ENCODE assay signal across 15 cellular contexts in the genomic region with DNA sequence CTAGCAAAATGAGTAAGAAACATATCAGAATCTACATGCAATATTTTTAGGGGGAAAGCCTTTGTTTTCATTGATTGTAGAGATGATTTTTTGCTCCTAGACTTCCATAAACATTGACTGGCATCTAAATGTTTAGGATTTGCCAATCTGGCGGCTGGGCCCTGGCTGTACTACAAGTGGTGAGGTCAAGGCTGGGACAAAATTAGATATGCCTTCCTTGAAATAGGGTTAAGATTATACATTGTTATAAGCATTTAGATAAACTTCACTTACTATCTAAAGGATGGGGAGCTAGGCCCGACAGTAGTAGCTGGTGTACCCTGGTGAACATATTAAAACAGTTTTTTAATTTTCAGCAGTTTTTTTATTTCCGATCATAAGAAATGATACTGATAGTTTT. TPM values are rescaled to one million over a fixed set of nuclear protein-coding genes. Genes with fewer than 3 reads are reported as not detected.
DNase-seq lines count a peak whose midpoint lies in the region; ATAC-seq and TF ChIP-seq lines count a peak whose summit lies in the region.
"Had no signal": no experiment of that assay in that cellular context is flagged by ENCODE, and none has a peak within 500 bp of the region (broad histone marks: within the 10 kb centered on the region; RNA-seq: fewer than 3 reads in every experiment).

No MANE protein-coding gene starts in this region.

- peaks cover 21% of the 10 kb centered on the region; the same call in 1 of the 2 replicates for H4K20me1 ChIP-seq in OCI-LY7 (ENCODE audit: insufficient read depth, low read length)

- H2AFZ ChIP-seq in ACC112 (ENCODE audit: low read length, unreplicated experiment): no peak overlapping the region
- H2AFZ ChIP-seq in OCI-LY7 (ENCODE audit: low read length): no peak overlapping the region

- H3K4me3 Mint-ChIP-seq in activated CD8-positive, alpha-beta T cell treated with anti-CD3 and anti-CD28 coated beads for 36 hours: no peak overlapping the region
- H3K4me3 Mint-ChIP-seq: activated CD8-positive, alpha-beta T cell treated with anti-CD3 and anti-CD28 coated beads, Interleukin-2, amount 10 ng/mL, durations not matched to agents 7 days and 5 days; CD8-positive, alpha-beta memory T cell had no signal

- CTCF ChIA-PET in activated CD8-positive, alpha-beta T cell treated with anti-CD3 and anti-CD28 coated beads for 36 hours (lab: Charles Lee): interaction anchor here (1.4 kb wide), 1 partner anchor 10 kb away, joined by 5 read pairs; no protein-coding TSS in a partner anchor
- CTCF ChIA-PET in OCI-LY7 (lab: Charles Lee; ENCODE audit: unreplicated experiment): no interaction called here

- H3K36me3 ChIP-seq in ACC112 (ENCODE audit: insufficient read depth, low read length) (peaks cover 26% of the 10 kb centered on the region), liver (ENCODE audit: control insufficient read depth in 4 of 4, insufficient read depth in 3 of 4, low read depth in 1 of 4, low read length in 3 of 4) (peaks cover 3 to 8% (median 6%) of the 10 kb centered on the region in 4 donors), skeletal muscle tissue (ENCODE audit: control insufficient read depth in 3 of 3, insufficient read depth in 3 of 3, low read length in 3 of 3) (peaks cover 0 to 7% (median 4%) of the 10 kb centered on the region in 3 donors), OCI-LY7 (ENCODE audit: insufficient read depth, low read length) (peaks cover 9% of the 10 kb centered on the region; the same call in 1 of the 2 replicates)

- H3K36me3 Mint-ChIP-seq in activated CD8-positive, alpha-beta T cell treated with anti-CD3 and anti-CD28 coated beads for 36 hours (ENCODE audit: low read depth): no peaks in the 10 kb centered on the region

- intact Hi-C loops in activated CD8-positive, alpha-beta T cell treated with anti-CD3 and anti-CD28 coated beads for 36 hours (cut with micrococcal nuclease): no loop called here
- intact Hi-C loops in OCI-LY7 (cut with micrococcal nuclease; ENCODE audit: unreplicated experiment): loop anchor here (10.0 kb wide), 1 partner anchor 1597 kb away; a partner anchor contains a TSS

- ATAC-seq in HG03520 (IDR thresholded peaks at IDR 0.05; ENCODE audit: unreplicated experiment): no peak
- ATAC-seq in activated CD8-positive, alpha-beta T cell treated with anti-CD3 and anti-CD28 coated beads for 36 hours: no peak
- ATAC-seq: activated CD8-positive, alpha-beta T cell treated with anti-CD3 and anti-CD28 coated beads, Interleukin-2, amount 10 ng/mL, durations not matched to agents 7 days and 5 days; HCT116 had no signal

- H3K27me3 Mint-ChIP-seq in activated CD8-positive, alpha-beta T cell treated with anti-CD3 and anti-CD28 coated beads for 36 hours: peaks cover 5% of the 10 kb centered on the region

- DNase-seq in caudate nucleus (lab: John Stamatoyannopoulos, UW) (peak in 2 of 61 donors; percentile 6 to 57), COLO829 (ENCODE audit: low spot score) (no peak), OCI-LY7 (ENCODE audit: low spot score) (no peak)
- DNase-seq in activated CD8-positive, alpha-beta T cell treated with anti-CD3 and anti-CD28 coated beads for 36 hours: no peak
- DNase-seq: activated CD8-positive, alpha-beta T cell treated with anti-CD3 and anti-CD28 coated beads, Interleukin-2, amount 10 ng/mL, durations not matched to agents 7 days and 5 days; adrenal gland; CD8-positive, alpha-beta memory T cell; NCI-H2081; NCI-H69; Peyer's patch had no signal

- H3K9me2 ChIP-seq in OCI-LY7 (ENCODE audit: insufficient read depth, low read length): no peaks in the 10 kb centered on the region

- H3K9me3 ChIP-seq in liver (ENCODE audit: control insufficient read depth in 4 of 4, low read length in 3 of 4): no peaks in the 10 kb centered on the region
- H3K9me3 ChIP-seq in skeletal muscle tissue (ENCODE audit: control insufficient read depth in 3 of 3, low read length in 3 of 3): no peaks in the 10 kb centered on the region
- H3K9me3 ChIP-seq in OCI-LY7 (ENCODE audit: low read length): no peaks in the 10 kb centered on the region
- H3K9me3 ChIP-seq: adrenal gland, Peyer's patch had no signal

- H3K4me1 ChIP-seq in ACC112 (ENCODE audit: control insufficient read depth, insufficient read depth, low read length, unreplicated experiment) (peaks cover 10% of the 10 kb centered on the region), liver (ENCODE audit: control insufficient read depth in 4 of 4, insufficient read depth in 4 of 4, low read length in 3 of 4) (peaks cover 4 to 48% (median 35%) of the 10 kb centered on the region in 4 donors), skeletal muscle tissue (ENCODE audit: control insufficient read depth in 3 of 3, insufficient read depth in 3 of 3, low read length in 3 of 3) (peaks cover 12 to 38% (median 15%) of the 10 kb centered on the region in 3 donors), OCI-LY7 (ENCODE audit: insufficient read depth, low read length, poor library complexity, severe bottlenecking) (peaks cover 6% of the 10 kb centered on the region)

- H3K4me3 ChIP-seq in ACC112 (ENCODE audit: low read depth, low read length) (peak overlapping the region; percentile 28; the same call in 1 of the 2 replicates), liver (ENCODE audit: low read depth in 1 of 3, low read length in 3 of 3) (no peak overlapping the region), skeletal muscle tissue (ENCODE audit: low read length in 3 of 3) (peak overlapping the region in 2 of 3 donors; percentile 11 to 49), OCI-LY7 (ENCODE audit: low read depth, low read length, poor library complexity, severe bottlenecking) (no peak overlapping the region)
- H3K4me3 ChIP-seq: Peyer's patch had no signal

- no peak for TF ChIP-seq CTCF in liver (IDR thresholded peaks at IDR 0.05; ENCODE audit: low read depth, low read length, missing input control)
- no peak for TF ChIP-seq CTCF in activated CD8-positive, alpha-beta T cell treated with anti-CD3 and anti-CD28 coated beads for 36 hours (IDR thresholded peaks at IDR 0.05)
- TF ChIP-seq CTCF in OCI-LY7 (conservative IDR thresholded peaks at IDR 0.05; ENCODE audit: low read length): no peak

- H3K27ac Mint-ChIP-seq in activated CD8-positive, alpha-beta T cell treated with anti-CD3 and anti-CD28 coated beads for 36 hours: no peak overlapping the region
- H3K27ac Mint-ChIP-seq: activated CD8-positive, alpha-beta T cell treated with anti-CD3 and anti-CD28 coated beads, Interleukin-2, amount 10 ng/mL, durations not matched to agents 7 days and 5 days had no signal

- 61% methylated on average over 3 of the region's 3 CpGs for WGBS in liver

- no peak overlapping the region for H3K4me2 ChIP-seq in OCI-LY7 (ENCODE audit: low read length)

- H3K9ac ChIP-seq in liver (ENCODE audit: low read depth in 1 of 2, low read length in 2 of 2): peak overlapping the region in 1 of 2 donors; percentile 23
- peak overlapping the region; percentile 89 to 96 (median 94) for H3K9ac ChIP-seq in skeletal muscle tissue (ENCODE audit: low read depth in 1 of 3, low read length in 3 of 3)

- H3K79me2 ChIP-seq in ACC112 (ENCODE audit: control insufficient read depth, insufficient read depth, low read length, unreplicated experiment): peaks cover 95% of the 10 kb centered on the region
- H3K79me2 ChIP-seq in OCI-LY7 (ENCODE audit: insufficient read depth, low read depth, low read length): no peaks in the 10 kb centered on the region; the same call in 1 of the 2 replicates

- H3K27ac ChIP-seq in ACC112 (ENCODE audit: low read depth, low read length) (no peak overlapping the region), caudate nucleus (ENCODE audit: low read depth, low read length) (peak overlapping the region; percentile 54), liver (ENCODE audit: low read depth in 1 of 2, low read length in 2 of 2) (peak overlapping the region; percentile 14 to 40), skeletal muscle tissue (ENCODE audit: low read depth, low read length) (peak overlapping the region; percentile 88), OCI-LY7 (ENCODE audit: low read depth, low read length, poor library complexity, severe bottlenecking) (no peak overlapping the region)

- POLR2A ChIA-PET in activated CD8-positive, alpha-beta T cell treated with anti-CD3 and anti-CD28 coated beads for 36 hours (lab: Charles Lee): no interaction called here
- POLR2A ChIA-PET in OCI-LY7 (lab: Charles Lee): no interaction called here

- H3K27me3 ChIP-seq in ACC112 (ENCODE audit: insufficient read depth, low read length): no peaks in the 10 kb centered on the region
- no peaks in the 10 kb centered on the region for H3K27me3 ChIP-seq in liver (ENCODE audit: control insufficient read depth in 4 of 4, insufficient read depth in 4 of 4, low read length in 3 of 4)
- H3K27me3 ChIP-seq in skeletal muscle tissue (ENCODE audit: control insufficient read depth in 3 of 3, insufficient read depth in 3 of 3, low read length in 3 of 3): no peaks in the 10 kb centered on the region
- H3K27me3 ChIP-seq: adrenal gland, Peyer's patch had no signal

- TF ChIP-seq RAD21 in liver (IDR thresholded peaks at IDR 0.05): no peak

- peaks cover 5% of the 10 kb centered on the region for H3K4me1 Mint-ChIP-seq in activated CD8-positive, alpha-beta T cell treated with anti-CD3 and anti-CD28 coated beads for 36 hours (ENCODE audit: low read depth)

- H3K9me3 Mint-ChIP-seq in activated CD8-positive, alpha-beta T cell treated with anti-CD3 and anti-CD28 coated beads for 36 hours: no peaks in the 10 kb centered on the region
- H3K9me3 Mint-ChIP-seq: CD8-positive, alpha-beta memory T cell had no signal

- BruUV-seq in OCI-LY7 (replicated peaks; lab: Mats Ljungman, UMichigan): no TSS peak

TF ChIP-seq in liver, 16 proteins besides CTCF, POLR2A, EP300 and RAD21 (continues in another document):
- TF ChIP-seq SP1 (IDR thresholded peaks at IDR 0.05) (no peak), YY1 (IDR thresholded peaks at IDR 0.05) (no peak)

RNA-seq across cellular contexts. Expression of a gene that starts 5.2 kb away (rescaled TPM):
- total RNA-seq in liver: 10 to 100 TPM; 16.6 to 27.7 TPM
- polyA plus RNA-seq in liver: 10 to 100 TPM in 1 of 2 donors, 1 to 10 TPM in 1; 6.8 to 53.7 TPM
- 31.3 TPM for total RNA-seq in skeletal muscle tissue
- 1 to 10 TPM; 1.9 to 2.4 TPM for total RNA-seq in activated CD8-positive, alpha-beta T cell treated with anti-CD3 and anti-CD28 coated beads for 36 hours
- 2.8 and 7.8 TPM in 2 replicates for total RNA-seq in OCI-LY7 (2014; rRNA removed; shearing (Covaris generic))
- 16.4 and 18.8 TPM in 2 replicates for total RNA-seq in OCI-LY7 (2022)

Comparison
In these comparisons a context has a peak if more than half of its experiments do, and no peak if none do; other contexts are left out.
1. H3K27ac ChIP-seq: peak in caudate nucleus (single experiment), liver (2 of 2) and skeletal muscle tissue (single experiment); none in ACC112 (single experiment) and OCI-LY7 (single experiment).
2. H3K4me3 ChIP-seq: peak in ACC112 (single experiment) and skeletal muscle tissue (2 of 3); none in liver (0 of 3) and OCI-LY7 (single experiment).